8 cellular contexts compared by ENCODE assay signal in the genomic region with DNA sequence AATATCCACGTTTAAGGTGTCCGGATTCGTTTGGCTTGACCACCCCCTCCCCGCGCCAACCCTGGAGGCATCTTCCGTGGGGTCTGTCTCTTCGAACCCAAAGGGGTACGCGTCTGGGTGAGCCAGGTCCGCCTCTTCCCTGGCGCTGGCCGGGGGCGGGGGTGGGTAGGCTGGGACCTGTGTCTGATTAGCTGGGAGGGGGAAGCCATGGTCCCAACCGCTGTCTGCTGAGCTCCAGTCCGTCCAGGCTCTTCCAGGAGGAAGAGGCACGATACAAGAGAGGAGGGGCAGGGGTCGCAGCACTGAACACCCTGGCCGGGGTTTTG. TPM values are rescaled to one million over a fixed set of nuclear protein-coding genes. Genes with fewer than 3 reads are reported as not detected.
DNase-seq lines count a peak whose midpoint lies in the region; ATAC-seq and TF ChIP-seq lines count a peak whose summit lies in the region.
"Had no signal": no experiment of that assay in that cellular context is flagged by ENCODE, and none has a peak within 500 bp of the region (broad histone marks: within the 10 kb centered on the region; RNA-seq: fewer than 3 reads in every experiment).

A gene with protein sequence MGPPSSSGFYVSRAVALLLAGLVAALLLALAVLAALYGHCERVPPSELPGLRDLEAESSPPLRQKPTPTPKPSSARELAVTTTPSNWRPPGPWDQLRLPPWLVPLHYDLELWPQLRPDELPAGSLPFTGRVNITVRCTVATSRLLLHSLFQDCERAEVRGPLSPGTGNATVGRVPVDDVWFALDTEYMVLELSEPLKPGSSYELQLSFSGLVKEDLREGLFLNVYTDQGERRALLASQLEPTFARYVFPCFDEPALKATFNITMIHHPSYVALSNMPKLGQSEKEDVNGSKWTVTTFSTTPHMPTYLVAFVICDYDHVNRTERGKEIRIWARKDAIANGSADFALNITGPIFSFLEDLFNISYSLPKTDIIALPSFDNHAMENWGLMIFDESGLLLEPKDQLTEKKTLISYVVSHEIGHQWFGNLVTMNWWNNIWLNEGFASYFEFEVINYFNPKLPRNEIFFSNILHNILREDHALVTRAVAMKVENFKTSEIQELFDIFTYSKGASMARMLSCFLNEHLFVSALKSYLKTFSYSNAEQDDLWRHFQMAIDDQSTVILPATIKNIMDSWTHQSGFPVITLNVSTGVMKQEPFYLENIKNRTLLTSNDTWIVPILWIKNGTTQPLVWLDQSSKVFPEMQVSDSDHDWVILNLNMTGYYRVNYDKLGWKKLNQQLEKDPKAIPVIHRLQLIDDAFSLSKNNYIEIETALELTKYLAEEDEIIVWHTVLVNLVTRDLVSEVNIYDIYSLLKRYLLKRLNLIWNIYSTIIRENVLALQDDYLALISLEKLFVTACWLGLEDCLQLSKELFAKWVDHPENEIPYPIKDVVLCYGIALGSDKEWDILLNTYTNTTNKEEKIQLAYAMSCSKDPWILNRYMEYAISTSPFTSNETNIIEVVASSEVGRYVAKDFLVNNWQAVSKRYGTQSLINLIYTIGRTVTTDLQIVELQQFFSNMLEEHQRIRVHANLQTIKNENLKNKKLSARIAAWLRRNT (plus strand): TSS at position 237 of the 326 bp plus-strand sequence. CDS start 143 bp downstream, outside the sequence.

- no TSS peak for BruUV-seq in mammary epithelial cell (replicated peaks; lab: Mats Ljungman, UMichigan)
- BruUV-seq in Calu3 (replicated peaks; lab: Mats Ljungman, UMichigan) = no TSS peak

- no peaks in the 10 kb centered on the region for H3K4me1 Mint-ChIP-seq in Calu3 (ENCODE audit: low read depth, unreplicated experiment)

- dilution Hi-C loops in mammary epithelial cell (cut with HindIII; ENCODE audit: low sequenced_read_pairs) = no loop called here

- H3K36me3 ChIP-seq in mammary epithelial cell (ENCODE audit: insufficient read depth, low read length) (no peaks in the 10 kb centered on the region), right lobe of liver (no peaks in the 10 kb centered on the region), subcutaneous abdominal adipose tissue (ENCODE audit: control insufficient read depth in 5 of 5, insufficient read depth in 5 of 5, low read length in 5 of 5) (no peaks in the 10 kb centered on the region)

- no peak for TF ChIP-seq CTCF in HL-60 (IDR thresholded peaks at IDR 0.05; ENCODE audit: insufficient read depth, low read length)
- TF ChIP-seq CTCF in mammary epithelial cell (conservative IDR thresholded peaks at IDR 0.05 in 1 of 2, IDR thresholded peaks at IDR 0.05 in 1 of 2; ENCODE audit: extremely low read depth in 1 of 2, insufficient read depth in 1 of 2, low read depth in 1 of 2, low read length in 2 of 2) = no peak
- no peak for TF ChIP-seq CTCF in right lobe of liver (IDR thresholded peaks at IDR 0.05)
- no peak for TF ChIP-seq CTCF in Calu3 (IDR thresholded peaks at IDR 0.05; ENCODE audit: unreplicated experiment)

- peaks cover 2% of the 10 kb centered on the region for H3K9me3 Mint-ChIP-seq in Calu3 (ENCODE audit: low read depth, unreplicated experiment)

- H3K27ac ChIP-seq in HL-60 (replicated peaks) = no peak within 1 kb of the TSS
- no peak within 1 kb of the TSS for H3K27ac ChIP-seq in mammary epithelial cell (ENCODE audit: insufficient read depth, low read depth, low read length)
- H3K27ac ChIP-seq in right lobe of liver = no peak within 1 kb of the TSS
- peak within 1 kb of the TSS; percentile 96 for H3K27ac ChIP-seq in subcutaneous abdominal adipose tissue (ENCODE audit: low read depth, low read length)

- H3K4me1 ChIP-seq in mammary epithelial cell (ENCODE audit: insufficient read depth, low read length) (peaks cover 8% of the 10 kb centered on the region), right lobe of liver (peaks cover 0 to 17% (median 0%) of the 10 kb centered on the region in 4 donors), subcutaneous abdominal adipose tissue (ENCODE audit: control insufficient read depth in 5 of 5, insufficient read depth in 5 of 5, low read length in 5 of 5) (peaks cover 0 to 78% (median 42%) of the 10 kb centered on the region in 5 donors)

- in situ Hi-C loops in mammary epithelial cell (cut with MboI; ENCODE audit: low sequenced_read_pairs in 2 of 2) = no loop called here

- CTCF ChIA-PET in mammary epithelial cell (lab: Charles Lee; ENCODE audit: low non-redundant PET) (interaction anchor here (0.6 kb wide), 1 partner anchor 21 kb away, joined by 7 read pairs; no protein-coding TSS in a partner anchor), Calu3 (lab: Charles Lee) (no interaction called here)

- no peak for DNase-seq in HL-60 (ENCODE audit: low read depth in 1 of 2, low spot score in 1 of 2)
- no peak for DNase-seq in mammary epithelial cell
- DNase-seq in right lobe of liver = no peak
- DNase-seq in Calu3 = no peak
- DNase-seq in MV-4-11 (lab: John Stamatoyannopoulos, UW) = no peak

- WGBS in mammary epithelial cell (ENCODE audit: low coverage, missing lambda C conversion rate) = 6% methylated on average over 5 of the region's 18 CpGs
- 6% methylated on average over 6 of the region's 18 CpGs for WGBS in right lobe of liver (ENCODE audit: insufficient coverage, low coverage, low lambda C conversion rate, missing lambda C conversion rate)

- H3K4me2 ChIP-seq in mammary epithelial cell (ENCODE audit: insufficient read depth, low read depth, low read length) = peak within 1 kb of the TSS; percentile 77

- H3K4me3 Mint-ChIP-seq in Calu3 (ENCODE audit: low read depth, unreplicated experiment) = no peak within 1 kb of the TSS

- no peak within 1 kb of the TSS for H3K27ac Mint-ChIP-seq in Calu3 (ENCODE audit: unreplicated experiment)

- H3K79me2 ChIP-seq in mammary epithelial cell (ENCODE audit: insufficient read depth, low read length) = no peaks in the 10 kb centered on the region

- H3K9ac ChIP-seq in mammary epithelial cell (ENCODE audit: insufficient read depth, low read length) (no peak within 1 kb of the TSS), subcutaneous abdominal adipose tissue (ENCODE audit: low read length in 5 of 5) (peak within 1 kb of the TSS; percentile 30 to 71 (median 53))

- ATAC-seq in right lobe of liver (peak in 1 of 4 donors; percentile 8), GM21360 (IDR thresholded peaks at IDR 0.05; ENCODE audit: unreplicated experiment) (no peak)

- H2AFZ ChIP-seq in mammary epithelial cell (ENCODE audit: low read depth, low read length) = peak within 1 kb of the TSS; percentile 60

- intact Hi-C loops in mammary epithelial cell (cut with micrococcal nuclease) = no loop called here
- intact Hi-C loops in right lobe of liver (cut with DNase I) = no loop called here
- intact Hi-C loops in Calu3 (cut with micrococcal nuclease; ENCODE audit: unreplicated experiment) = no loop called here

- H3K9me3 ChIP-seq in mammary epithelial cell (replicated peaks; ENCODE audit: insufficient read depth, low read length) (no peaks in the 10 kb centered on the region), right lobe of liver (no peaks in the 10 kb centered on the region), subcutaneous abdominal adipose tissue (ENCODE audit: control insufficient read depth in 5 of 5, low read length in 5 of 5) (no peaks in the 10 kb centered on the region)

- H3K27me3 ChIP-seq in HL-60 (ENCODE audit: insufficient read depth, poor library complexity, severe bottlenecking) (peaks cover 6% of the 10 kb centered on the region), mammary epithelial cell (ENCODE audit: insufficient read depth, low read length) (peaks cover 37% of the 10 kb centered on the region), right lobe of liver (peaks cover 5 to 25% of the 10 kb centered on the region in 2 donors), subcutaneous abdominal adipose tissue (ENCODE audit: control insufficient read depth in 5 of 5, insufficient read depth in 4 of 5, low read length in 5 of 5) (peaks cover 0 to 19% (median 12%) of the 10 kb centered on the region in 5 donors)

- no peak for TF ChIP-seq POLR2A in right lobe of liver (IDR thresholded peaks at IDR 0.05)

- H3K27me3 Mint-ChIP-seq in Calu3 (ENCODE audit: unreplicated experiment) = no peaks in the 10 kb centered on the region

- peak within 1 kb of the TSS; percentile 39 for H3K4me3 ChIP-seq in HL-60 (replicated peaks; ENCODE audit: insufficient read depth, low read length)
- H3K4me3 ChIP-seq in mammary epithelial cell (replicated peaks in 1 of 3; ENCODE audit: insufficient read depth in 1 of 3, low read depth in 2 of 3, low read length in 3 of 3) = peak within 1 kb of the TSS in 2 of 3 experiments; percentile 18
- peak within 1 kb of the TSS; percentile 8 to 44 (median 32) for H3K4me3 ChIP-seq in right lobe of liver
- peak within 1 kb of the TSS; percentile 62 to 78 (median 63) for H3K4me3 ChIP-seq in subcutaneous abdominal adipose tissue (ENCODE audit: low read depth in 1 of 5, low read length in 5 of 5)

- no peaks in the 10 kb centered on the region for H4K20me1 ChIP-seq in mammary epithelial cell (ENCODE audit: insufficient read depth, low read length)

- H3K36me3 Mint-ChIP-seq in Calu3 (ENCODE audit: insufficient read depth, unreplicated experiment) = no peaks in the 10 kb centered on the region

RNA-seq across cellular contexts. Expression of the gene that starts here (rescaled TPM):
- total RNA-seq in mammary epithelial cell (under 1 TPM in 1 of 2 donors, not detected in 1; 0.07 TPM), right lobe of liver (under 1 TPM in 2 of 6 experiments, not detected in 4; 0.07 to 0.11 TPM), Calu3 (2022) (0.14 and 0.71 TPM in 2 replicates)
- polyA plus RNA-seq in mammary epithelial cell = not detected
- not detected for polyA minus RNA-seq in mammary epithelial cell
- total RNA-seq: HT-29 had no signal
